8 cellular contexts compared by ENCODE assay signal in the genomic region with DNA sequence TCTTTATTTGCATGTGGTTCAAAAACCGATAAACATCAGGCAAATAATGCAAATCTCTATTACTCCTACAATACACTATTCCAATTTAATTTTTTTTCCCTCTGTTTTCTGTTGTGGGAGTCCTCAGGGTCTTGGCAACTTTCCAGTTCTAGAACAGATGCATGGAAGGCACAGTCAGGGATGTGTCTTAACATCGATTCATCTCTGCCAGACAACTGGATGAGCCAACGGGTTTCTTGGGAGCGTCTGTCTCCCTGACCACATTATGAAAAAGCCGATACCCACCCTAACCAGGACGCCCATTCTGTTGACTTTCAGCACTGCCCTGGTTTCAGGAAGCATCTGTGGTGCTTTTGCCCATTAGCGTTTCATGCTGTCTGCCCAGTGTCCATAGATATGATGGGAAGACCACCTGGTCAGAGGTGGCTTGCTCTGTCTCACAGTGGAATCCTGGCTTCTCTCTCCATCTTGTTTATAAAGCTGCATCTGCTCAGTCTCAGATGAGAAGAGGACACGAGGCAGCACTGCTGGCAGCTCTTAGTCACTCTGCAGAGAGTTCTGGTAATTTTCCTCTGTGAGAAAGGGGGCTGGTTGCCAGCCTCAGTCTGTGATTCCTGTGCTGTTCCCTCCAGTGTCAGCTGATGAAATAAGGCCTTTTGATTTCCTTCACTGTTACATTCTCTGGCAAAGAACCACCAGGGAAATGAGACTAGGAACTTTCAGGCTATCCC. TPM values are rescaled to one million over a fixed set of nuclear protein-coding genes. Genes with fewer than 3 reads are reported as not detected.
DNase-seq lines count a peak whose midpoint lies in the region; ATAC-seq and TF ChIP-seq lines count a peak whose summit lies in the region.

No MANE protein-coding gene starts in this region.

- H3K36me3 ChIP-seq in breast epithelium, result no peaks in the 10 kb centered on the region
- H3K36me3 ChIP-seq in stomach, result no peaks in the 10 kb centered on the region

- H3K9me3 ChIP-seq in breast epithelium, result no peaks in the 10 kb centered on the region
- no peaks in the 10 kb centered on the region for H3K9me3 ChIP-seq in stomach

- ATAC-seq in stimulated activated naive B cell treated with anti-CD40 and anti-IgM and Interleukin-4, amounts not matched to agents 10 μg/mL and 1 μg/mL and 100 μg/mL, for 72 hours (replicated peaks), result no peak
- ATAC-seq in activated CD4-positive, alpha-beta T cell treated with anti-CD3 and anti-CD28 coated beads for 36 hours, result no peak
- ATAC-seq in HG02610 (IDR thresholded peaks at IDR 0.05; ENCODE audit: unreplicated experiment), result no peak

- CTCF ChIA-PET in activated CD4-positive, alpha-beta T cell treated with anti-CD3 and anti-CD28 coated beads for 36 hours (lab: Charles Lee), result interaction anchor here (1.0 to 1.8 kb wide), 2 partner anchors 11 to 22 kb away, joined by 3 to 6 read pairs; no protein-coding TSS in a partner anchor

- TF ChIP-seq CTCF in breast epithelium (IDR thresholded peaks at IDR 0.05) (no peak), stomach (IDR thresholded peaks at IDR 0.05) (no peak)

- H3K4me3 ChIP-seq in breast epithelium (peak overlapping the region in 1 of 3 donors; percentile 42), stomach (no peak overlapping the region)

- peak overlapping the region; percentile 71 to 85 for H3K27ac ChIP-seq in breast epithelium
- H3K27ac ChIP-seq in stomach, result peak overlapping the region; percentile 25 to 84 (median 68)

- intact Hi-C loops in breast epithelium (cut with DNase I; ENCODE audit: low total_unique reads) (no loop called here), stomach (cut with DNase I; ENCODE audit: low total_unique reads) (no loop called here)
- intact Hi-C loops in activated CD4-positive, alpha-beta T cell treated with anti-CD3 and anti-CD28 coated beads for 36 hours (cut with DNase I, micrococcal nuclease), result no loop called here

- H3K27me3 Mint-ChIP-seq in stimulated activated naive B cell treated with anti-CD40 and anti-IgM and Interleukin-4, amounts not matched to agents 10 μg/mL and 1 μg/mL and 100 μg/mL, for 72 hours, result peaks cover 24 to 25% of the 10 kb centered on the region in 2 donors
- H3K27me3 Mint-ChIP-seq in activated CD4-positive, alpha-beta T cell treated with anti-CD3 and anti-CD28 coated beads for 36 hours, result peaks cover 8% of the 10 kb centered on the region

- H3K27ac Mint-ChIP-seq in stimulated activated naive B cell treated with anti-CD40 and anti-IgM and Interleukin-4, amounts not matched to agents 10 μg/mL and 1 μg/mL and 100 μg/mL, for 72 hours, result no peak overlapping the region
- H3K27ac Mint-ChIP-seq in activated CD4-positive, alpha-beta T cell treated with anti-CD3 and anti-CD28 coated beads for 36 hours, result no peak overlapping the region

- DNase-seq in HT1080 (ENCODE audit: low read depth), result peak; percentile 62
- DNase-seq in breast epithelium (ENCODE audit: low spot score in 2 of 2), result peak in 1 of 2 donors; percentile 72
- DNase-seq in kidney glomerular epithelial cell (lab: John Stamatoyannopoulos, UW), result peak; percentile 36
- peak; percentile 82 for DNase-seq in stomach
- DNase-seq in stimulated activated naive B cell treated with anti-CD40 and anti-IgM and Interleukin-4, amounts not matched to agents 10 μg/mL and 1 μg/mL and 100 μg/mL, for 72 hours, result no peak
- no peak for DNase-seq in activated CD4-positive, alpha-beta T cell treated with anti-CD3 and anti-CD28 coated beads for 36 hours
- DNase-seq in OCI-M2 (lab: John Stamatoyannopoulos, UW; ENCODE audit: unreplicated experiment), result no peak

- 38 to 68% (median 66%) methylated on average over 8 of the region's 8 CpGs for WGBS in stomach, 5 donors

- no peaks in the 10 kb centered on the region for H3K27me3 ChIP-seq in breast epithelium
- no peaks in the 10 kb centered on the region for H3K27me3 ChIP-seq in stomach

- peaks cover 0 to 1% of the 10 kb centered on the region in 2 donors for H3K9me3 Mint-ChIP-seq in stimulated activated naive B cell treated with anti-CD40 and anti-IgM and Interleukin-4, amounts not matched to agents 10 μg/mL and 1 μg/mL and 100 μg/mL, for 72 hours
- H3K9me3 Mint-ChIP-seq in activated CD4-positive, alpha-beta T cell treated with anti-CD3 and anti-CD28 coated beads for 36 hours (ENCODE audit: low read depth), result no peaks in the 10 kb centered on the region

- no peak for TF ChIP-seq POLR2A in breast epithelium (IDR thresholded peaks at IDR 0.05)
- TF ChIP-seq POLR2A in stomach (IDR thresholded peaks at IDR 0.05), result no peak

- peaks cover 0 to 13% of the 10 kb centered on the region in 2 donors for H3K4me1 Mint-ChIP-seq in stimulated activated naive B cell treated with anti-CD40 and anti-IgM and Interleukin-4, amounts not matched to agents 10 μg/mL and 1 μg/mL and 100 μg/mL, for 72 hours
- H3K4me1 Mint-ChIP-seq in activated CD4-positive, alpha-beta T cell treated with anti-CD3 and anti-CD28 coated beads for 36 hours, result no peaks in the 10 kb centered on the region

- POLR2A ChIA-PET in activated CD4-positive, alpha-beta T cell treated with anti-CD3 and anti-CD28 coated beads for 36 hours (lab: Charles Lee), result no interaction called here

- peak; percentile 38 for TF ChIP-seq EP300 in stomach (IDR thresholded peaks at IDR 0.05)

- H3K4me3 Mint-ChIP-seq in stimulated activated naive B cell treated with anti-CD40 and anti-IgM and Interleukin-4, amounts not matched to agents 10 μg/mL and 1 μg/mL and 100 μg/mL, for 72 hours, result no peak overlapping the region
- H3K4me3 Mint-ChIP-seq in activated CD4-positive, alpha-beta T cell treated with anti-CD3 and anti-CD28 coated beads for 36 hours, result no peak overlapping the region

- no peaks in the 10 kb centered on the region for H3K36me3 Mint-ChIP-seq in stimulated activated naive B cell treated with anti-CD40 and anti-IgM and Interleukin-4, amounts not matched to agents 10 μg/mL and 1 μg/mL and 100 μg/mL, for 72 hours
- H3K36me3 Mint-ChIP-seq in activated CD4-positive, alpha-beta T cell treated with anti-CD3 and anti-CD28 coated beads for 36 hours (ENCODE audit: low read depth), result no peaks in the 10 kb centered on the region

- no peaks in the 10 kb centered on the region for H3K4me1 ChIP-seq in breast epithelium
- H3K4me1 ChIP-seq in stomach, result peaks cover 0 to 21% (median 10%) of the 10 kb centered on the region in 4 donors

RNA-seq across cellular contexts. Expression of gene KCNE4, which starts 57.9 kb away (rescaled TPM):
- total RNA-seq in HT1080 (2014; rRNA removed; shearing (Covaris generic)), result not detected in 2 replicates
- 0.07 TPM in 1 of 2 replicates, not detected in the other for polyA plus RNA-seq in HT1080 (2015; cell fraction: cytosol; rRNA removed)
- polyA plus RNA-seq in HT1080 (2015; cell fraction: nucleus; rRNA removed), result not detected in 2 replicates
- 10 to 100 TPM in 1 of 3 donors, 1 to 10 TPM in 2; 5.0 to 26.2 (median 9.3) TPM for total RNA-seq in breast epithelium
- 10 to 100 TPM in 1 of 5 donors, 1 to 10 TPM in 2, under 1 TPM in 1, not detected in 1; 0.58 to 16.3 (median 6.0) TPM for total RNA-seq in stomach
- 1 to 10 TPM; 2.5 to 2.9 (median 2.7) TPM for polyA plus RNA-seq in stomach
- not detected for total RNA-seq in activated CD4-positive, alpha-beta T cell treated with anti-CD3 and anti-CD28 coated beads for 36 hours

Comparison
In these comparisons a context has a peak if more than half of its experiments do, and no peak if none do; other contexts are left out.
1. DNase-seq: peak in HT1080 (single experiment), kidney glomerular epithelial cell (single experiment) and stomach (single experiment); none in stimulated activated naive B cell treated with anti-CD40 and anti-IgM and Interleukin-4, amounts not matched to agents 10 μg/mL and 1 μg/mL and 100 μg/mL, for 72 hours (single experiment), activated CD4-positive, alpha-beta T cell treated with anti-CD3 and anti-CD28 coated beads for 36 hours (single experiment) and OCI-M2 (single experiment).